In the genomic region with DNA sequence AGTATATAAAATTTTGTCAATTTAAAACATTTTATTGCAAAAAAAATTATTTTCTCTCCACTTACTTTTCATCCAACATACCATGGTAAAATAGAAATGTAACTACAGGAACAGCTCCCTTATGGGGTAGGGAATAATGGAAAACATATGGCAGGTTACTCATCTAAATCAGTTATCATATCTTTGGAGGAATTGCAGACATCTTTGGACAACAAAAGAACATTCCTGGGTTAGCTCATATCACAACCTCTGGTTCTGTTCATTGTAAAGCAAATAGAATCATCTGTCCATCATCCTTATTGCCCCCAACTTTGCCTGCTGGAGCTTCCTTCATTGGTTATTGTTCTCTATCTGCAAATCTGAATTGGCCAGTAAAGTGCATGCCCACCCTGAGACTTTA, we compare ENCODE assay signal across 22 cellular contexts.
DNase-seq lines count a peak whose midpoint lies in the region; ATAC-seq, FAIRE-seq and TF ChIP-seq lines count a peak whose summit lies in the region.
"Had no signal": no experiment of that assay in that cellular context is flagged by ENCODE, and none has a peak within 500 bp of the region (broad histone marks: within the 10 kb centered on the region; RNA-seq: fewer than 3 reads in every experiment).

No MANE protein-coding gene starts in this region.

- H3K4me1 Mint-ChIP-seq in T-helper 17 cell: no peaks in the 10 kb centered on the region
- H3K4me1 Mint-ChIP-seq: B cell; CD4-positive, CD25-positive, alpha-beta regulatory T cell; GM23338 had no signal

- DNase-seq in NCI-H226: peak; percentile 9
- DNase-seq in bronchial epithelial cell (ENCODE audit: low read depth): no peak
- peak; percentile 44 for DNase-seq in fibroblast of the aortic adventitia (ENCODE audit: low read depth)
- DNase-seq in T-helper 17 cell: no peak
- DNase-seq in GOT3 (lab: John Stamatoyannopoulos, UW): no peak
- DNase-seq: Caco-2; CD4-positive, CD25-positive, alpha-beta regulatory T cell; CD8-positive, alpha-beta T cell; DMS153; DND-41; HFFc6 had no signal

- no peaks in the 10 kb centered on the region for H3K36me3 ChIP-seq in bronchial epithelial cell (ENCODE audit: control insufficient read depth, insufficient read depth, low read length)
- H3K36me3 ChIP-seq: BLaER1, HAP-1 had no signal

- H3K27ac Mint-ChIP-seq in T-helper 17 cell: no peak overlapping the region
- H3K27ac Mint-ChIP-seq: B cell; CD8-positive, alpha-beta T cell; GM23338; HFFc6 had no signal

- no peaks in the 10 kb centered on the region for H3K9me3 ChIP-seq in T-helper 17 cell (ENCODE audit: control insufficient read depth, low read length, poor library complexity, severe bottlenecking)
- H3K9me3 ChIP-seq: BLaER1, Caco-2, HAP-1 had no signal

- ATAC-seq in SK-N-SH treated with all-trans-retinoic acid at 6 μM for 48 hours (peak; percentile 94), T-helper 17 cell (no peak)
- ATAC-seq in activated CD4-positive, CD25-positive, alpha-beta regulatory T cell treated with anti-CD3 and anti-CD28 coated beads, Interleukin-2, amount 50 U/mL, for 24 hours: no peak
- ATAC-seq: CD8-positive, alpha-beta T cell; GM23338 had no signal

- H3K27me3 Mint-ChIP-seq in T-helper 17 cell: no peaks in the 10 kb centered on the region
- H3K27me3 Mint-ChIP-seq: B cell; CD4-positive, CD25-positive, alpha-beta regulatory T cell had no signal

- H3K4me3 Mint-ChIP-seq in T-helper 17 cell: no peak overlapping the region
- H3K4me3 Mint-ChIP-seq: B cell; CD4-positive, CD25-positive, alpha-beta regulatory T cell; CD8-positive, alpha-beta T cell; GM23338; HFFc6 had no signal

- H3K36me3 Mint-ChIP-seq in T-helper 17 cell (ENCODE audit: low read depth): no peaks in the 10 kb centered on the region
- H3K36me3 Mint-ChIP-seq: CD4-positive, CD25-positive, alpha-beta regulatory T cell; CD8-positive, alpha-beta T cell had no signal

- no peak overlapping the region for H3K4me3 ChIP-seq in bronchial epithelial cell (ENCODE audit: low read depth, low read length)
- no peak overlapping the region for H3K4me3 ChIP-seq in fibroblast of the aortic adventitia (ENCODE audit: low read depth, low read length)
- H3K4me3 ChIP-seq: BLaER1, GM23338, HAP-1 had no signal

- no peaks in the 10 kb centered on the region for H3K27me3 ChIP-seq in bronchial epithelial cell (ENCODE audit: control insufficient read depth, insufficient read depth, low read length)
- H3K27me3 ChIP-seq: BLaER1 had no signal

- TF ChIP-seq CTCF in bronchial epithelial cell (IDR thresholded peaks at IDR 0.05; ENCODE audit: insufficient read depth, low read length, severe bottlenecking): no peak
- TF ChIP-seq CTCF in fibroblast of the aortic adventitia (IDR thresholded peaks at IDR 0.05; ENCODE audit: insufficient read depth, low read length): no peak

- peak; percentile 13 for FAIRE-seq in bronchial epithelial cell (lab: Jason Lieb, UNC)
- FAIRE-seq: A204.1, G401.6, GM12892, GM19239, H54 had no signal

TF ChIP-seq in SK-N-SH treated with all-trans-retinoic acid at 6 μM for 48 hours, 23 proteins besides CTCF, POLR2A, EP300 and RAD21:
- TF ChIP-seq RARB (CRISPR knock-in tag; IDR thresholded peaks at IDR 0.05): no peak
- TF ChIP-seq ZFP3 (CRISPR knock-in tag; IDR thresholded peaks at IDR 0.05): no peak
- no peak for TF ChIP-seq ESRRG (CRISPR knock-in tag; IDR thresholded peaks at IDR 0.05)
- TF ChIP-seq TCF4 (CRISPR knock-in tag; IDR thresholded peaks at IDR 0.05; ENCODE audit: borderline replicate concordance): peak; percentile 81
- TF ChIP-seq ZNF565 (CRISPR knock-in tag; conservative IDR thresholded peaks at IDR 0.05; ENCODE audit: low read depth): no peak
- TF ChIP-seq TSHZ2 (CRISPR knock-in tag; IDR thresholded peaks at IDR 0.05): peak; percentile 17; the same call in 1 of the 2 replicates
- TF ChIP-seq ZFP30 (CRISPR knock-in tag; IDR thresholded peaks at IDR 0.05): no peak
- no peak for TF ChIP-seq GLIS3 (CRISPR knock-in tag; IDR thresholded peaks at IDR 0.05)
- no peak for TF ChIP-seq ZC3H10 (CRISPR knock-in tag; IDR thresholded peaks at IDR 0.05)
- no peak for TF ChIP-seq POU6F1 (CRISPR knock-in tag; IDR thresholded peaks at IDR 0.05; ENCODE audit: borderline replicate concordance, low read depth)
- no peak for TF ChIP-seq ZNF70 (CRISPR knock-in tag; IDR thresholded peaks at IDR 0.05)
- TF ChIP-seq TOX (CRISPR knock-in tag; IDR thresholded peaks at IDR 0.05; ENCODE audit: borderline replicate concordance): peak; percentile 59; the same call in 1 of the 2 replicates
- TF ChIP-seq OSR1 (CRISPR knock-in tag; IDR thresholded peaks at IDR 0.05): no peak
- no peak for TF ChIP-seq BACH2 (CRISPR knock-in tag; IDR thresholded peaks at IDR 0.05; ENCODE audit: borderline replicate concordance)
- TF ChIP-seq ISL1 (CRISPR knock-in tag; IDR thresholded peaks at IDR 0.05): peak; percentile 67; the same call in 1 of the 2 replicates
- TF ChIP-seq, protein P1, sequence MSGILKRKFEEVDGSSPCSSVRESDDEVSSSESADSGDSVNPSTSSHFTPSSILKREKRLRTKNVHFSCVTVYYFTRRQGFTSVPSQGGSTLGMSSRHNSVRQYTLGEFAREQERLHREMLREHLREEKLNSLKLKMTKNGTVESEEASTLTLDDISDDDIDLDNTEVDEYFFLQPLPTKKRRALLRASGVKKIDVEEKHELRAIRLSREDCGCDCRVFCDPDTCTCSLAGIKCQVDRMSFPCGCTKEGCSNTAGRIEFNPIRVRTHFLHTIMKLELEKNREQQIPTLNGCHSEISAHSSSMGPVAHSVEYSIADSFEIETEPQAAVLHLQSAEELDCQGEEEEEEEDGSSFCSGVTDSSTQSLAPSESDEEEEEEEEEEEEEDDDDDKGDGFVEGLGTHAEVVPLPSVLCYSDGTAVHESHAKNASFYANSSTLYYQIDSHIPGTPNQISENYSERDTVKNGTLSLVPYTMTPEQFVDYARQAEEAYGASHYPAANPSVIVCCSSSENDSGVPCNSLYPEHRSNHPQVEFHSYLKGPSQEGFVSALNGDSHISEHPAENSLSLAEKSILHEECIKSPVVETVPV (CRISPR knock-in tag; IDR thresholded peaks at IDR 0.05): no peak

Comparison
In these comparisons a context has a peak if more than half of its experiments do, and no peak if none do; other contexts are left out.
1. DNase-seq: peak in NCI-H226 (single experiment) and fibroblast of the aortic adventitia (single experiment); none in bronchial epithelial cell (single experiment), T-helper 17 cell (0 of 3) and GOT3 (single experiment).